20 cellular contexts compared by ENCODE assay signal in genomic region chr10:97057836-97058235, GRCh38.
"Had no signal": no experiment of that assay in that cellular context is flagged by ENCODE, and none has a peak within 500 bp of the region (broad histone marks: within the 10 kb centered on the region; RNA-seq: fewer than 3 reads in every experiment).

No MANE protein-coding gene starts in this region.

- FAIRE-seq: small intestine had no signal

- H3K27ac ChIP-seq: left lung, lower lobe of right lung, sigmoid colon, spleen, suprapubic skin, thoracic aorta, tibial artery, uterus had no signal

- H3K4me3 ChIP-seq: left lung, lower lobe of right lung, sigmoid colon, spleen, suprapubic skin, thoracic aorta, tibial artery, uterus had no signal

- H3K9me3 ChIP-seq: left lung, lower lobe of right lung, sigmoid colon, spleen, suprapubic skin, thoracic aorta, tibial artery, uterus had no signal

- DNase-seq: islet precursor cell; kidney glomerular epithelial cell; left cardiac atrium; lower lobe of right lung; mammary epithelial cell; mesenchymal stem cell; naive thymus-derived CD8-positive, alpha-beta T cell; retina; sigmoid colon; stimulated activated CD4-positive, alpha-beta T cell treated with anti-CD3 and anti-CD28 coated beads, Interleukin-4, amount 100 ng/mL, for 24 hours; stimulated activated naive CD4-positive, alpha-beta T cell; tibial artery; trophoblast cell; uterus had no signal

- H3K36me3 ChIP-seq: left lung, lower lobe of right lung, sigmoid colon, spleen, suprapubic skin, thoracic aorta, tibial artery, uterus had no signal

- H3K4me1 ChIP-seq: left lung, lower lobe of right lung, sigmoid colon, spleen, suprapubic skin, uterus had no signal

- H3K27me3 ChIP-seq: left lung, sigmoid colon, spleen, uterus had no signal

- ATAC-seq: naive thymus-derived CD8-positive, alpha-beta T cell; stimulated activated effector memory CD8-positive, alpha-beta T cell treated with anti-CD3 and anti-CD28 coated beads, Interleukin-12 subunit alpha, Interleukin-12 subunit beta, amount 100 ng/mL, for 72 hours had no signal
